Comparison of ENCODE assay signal across 24 cellular contexts in the genomic region with DNA sequence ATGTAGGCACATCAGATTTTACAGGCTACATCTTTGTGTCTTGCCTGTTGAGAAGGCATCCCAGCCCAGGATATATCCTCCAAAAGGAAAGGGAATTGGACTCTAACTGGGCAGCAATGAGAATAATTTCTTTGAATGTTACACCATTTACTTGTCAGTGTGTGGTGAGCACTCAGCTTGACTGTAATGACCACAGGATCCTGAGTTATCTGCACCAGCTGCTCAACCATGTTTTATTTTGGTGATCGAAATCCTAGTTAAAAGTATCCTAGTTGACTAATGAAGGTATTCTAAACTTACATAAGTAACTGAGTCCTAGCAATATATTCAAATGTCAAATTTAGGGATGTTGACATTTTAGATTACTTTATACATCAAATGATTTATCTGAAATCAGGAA.
A peak's percentile ranks its signal among the peaks of the same experiment; 100 is the strongest.
DNase-seq lines count a peak whose midpoint lies in the region; FAIRE-seq and TF ChIP-seq lines count a peak whose summit lies in the region.
"Had no signal": no experiment of that assay in that cellular context is flagged by ENCODE, and none has a peak within 500 bp of the region (broad histone marks: within the 10 kb centered on the region; RNA-seq: fewer than 3 reads in every experiment).

No MANE protein-coding gene starts in this region.

- H3K9me3 ChIP-seq in neural progenitor cell (ENCODE audit: low read depth) (no peaks in the 10 kb centered on the region), tibial artery (no peaks in the 10 kb centered on the region)
- no peaks in the 10 kb centered on the region for H3K9me3 ChIP-seq in effector memory CD4-positive, alpha-beta T cell (ENCODE audit: control insufficient read depth, low read length)
- H3K9me3 ChIP-seq: BE2C, HAP-1 had no signal

- peaks cover 1% of the 10 kb centered on the region for H3K9me3 Mint-ChIP-seq in neural progenitor cell
- H3K9me3 Mint-ChIP-seq: CD4-positive, alpha-beta T cell; HFFc6 had no signal

- intact Hi-C loops in tibial artery (cut with DNase I; ENCODE audit: low total_unique reads) = no loop called here

- H3K36me3 ChIP-seq in neural progenitor cell (no peaks in the 10 kb centered on the region), tibial artery (no peaks in the 10 kb centered on the region)
- no peaks in the 10 kb centered on the region for H3K36me3 ChIP-seq in effector memory CD4-positive, alpha-beta T cell (ENCODE audit: control insufficient read depth, insufficient read depth, low read length)
- H3K36me3 ChIP-seq: BE2C; BLaER1 treated with 17β-estradiol and CSF1 and Interleukin-3, amounts not matched to agents 10 nM and 100 nM; HAP-1 had no signal

- no peak overlapping the region for H3K4me3 ChIP-seq in neural progenitor cell
- no peak overlapping the region for H3K4me3 ChIP-seq in effector memory CD4-positive, alpha-beta T cell (ENCODE audit: insufficient read depth, low read depth, low read length, poor library complexity, severe bottlenecking)
- H3K4me3 ChIP-seq in tibial artery = no peak overlapping the region
- H3K4me3 ChIP-seq: A549; BLaER1 treated with 17β-estradiol and CSF1 and Interleukin-3, amounts not matched to agents 10 nM and 100 nM; HAP-1 had no signal

- peaks cover 15% of the 10 kb centered on the region for H3K4me1 ChIP-seq in neural progenitor cell
- H3K4me1 ChIP-seq in effector memory CD4-positive, alpha-beta T cell (ENCODE audit: control insufficient read depth, insufficient read depth, low read length, poor library complexity, severe bottlenecking) = no peaks in the 10 kb centered on the region
- H3K4me1 ChIP-seq in tibial artery = no peaks in the 10 kb centered on the region
- H3K4me1 ChIP-seq: A549, BE2C, HAP-1 had no signal

- H3F3A ChIP-seq in neural progenitor cell (ENCODE audit: low read depth) = no peaks in the 10 kb centered on the region

- H3K4me1 Mint-ChIP-seq in neural progenitor cell = no peaks in the 10 kb centered on the region
- H3K4me1 Mint-ChIP-seq: CD14-positive monocyte; CD8-positive, alpha-beta memory T cell had no signal

- H3K4me3 Mint-ChIP-seq in neural progenitor cell = no peak overlapping the region
- H3K4me3 Mint-ChIP-seq: CD14-positive monocyte; CD4-positive, alpha-beta T cell; CD8-positive, alpha-beta memory T cell; HFFc6 had no signal

- H3K27me3 ChIP-seq in neural progenitor cell = no peaks in the 10 kb centered on the region
- no peaks in the 10 kb centered on the region for H3K27me3 ChIP-seq in effector memory CD4-positive, alpha-beta T cell (replicated peaks; ENCODE audit: control insufficient read depth, insufficient read depth, low read length, poor library complexity, severe bottlenecking)
- H3K27me3 ChIP-seq in tibial artery = no peaks in the 10 kb centered on the region
- H3K27me3 ChIP-seq: BE2C; BLaER1 treated with 17β-estradiol and CSF1 and Interleukin-3, amounts not matched to agents 10 nM and 100 nM had no signal

- H3K4me2 ChIP-seq in neural progenitor cell = no peak overlapping the region
- H3K4me2 ChIP-seq: A549; BLaER1 treated with 17β-estradiol and CSF1 and Interleukin-3, amounts not matched to agents 10 nM and 100 nM had no signal

- FAIRE-seq in RCC 7860 (lab: Jason Lieb, UNC) = no peak
- FAIRE-seq: A549, GM12891, GM18507, H54 had no signal

- TF ChIP-seq CTCF in neural progenitor cell (IDR thresholded peaks at IDR 0.05) (no peak), tibial artery (IDR thresholded peaks at IDR 0.05) (no peak)

- no peak overlapping the region for H3K27ac Mint-ChIP-seq in neural progenitor cell
- H3K27ac Mint-ChIP-seq: CD14-positive monocyte; CD4-positive, alpha-beta T cell; CD8-positive, alpha-beta memory T cell; HFFc6 had no signal

- H3K9ac ChIP-seq in neural progenitor cell = no peak overlapping the region
- H3K9ac ChIP-seq: BLaER1 treated with 17β-estradiol and CSF1 and Interleukin-3, amounts not matched to agents 10 nM and 100 nM had no signal

- H3K27ac ChIP-seq in neural progenitor cell = no peak overlapping the region
- no peak overlapping the region for H3K27ac ChIP-seq in effector memory CD4-positive, alpha-beta T cell (ENCODE audit: insufficient read depth, low read length, poor library complexity, severe bottlenecking)
- no peak overlapping the region for H3K27ac ChIP-seq in tibial artery
- H3K27ac ChIP-seq: A549; BLaER1 treated with 17β-estradiol and CSF1 and Interleukin-3, amounts not matched to agents 10 nM and 100 nM had no signal

- H3K27me3 Mint-ChIP-seq in neural progenitor cell (ENCODE audit: insufficient read depth, low read depth) = peaks cover under 1% of the 10 kb centered on the region

- H3K36me3 Mint-ChIP-seq in neural progenitor cell = no peaks in the 10 kb centered on the region
- H3K36me3 Mint-ChIP-seq: CD14-positive monocyte; CD8-positive, alpha-beta memory T cell had no signal

- DNase-seq in LHCN-M2 (ENCODE audit: low read depth) (peak; percentile 7), myocyte (ENCODE audit: low read depth) (peak; percentile 72), neural progenitor cell (ENCODE audit: low spot score) (no peak), RCC 7860 (ENCODE audit: low spot score) (no peak), tibial artery (no peak)
- no peak for DNase-seq in effector memory CD4-positive, alpha-beta T cell
- DNase-seq: 8988T; ACHN; AML-193; BE2C; CD4-positive, alpha-beta T cell; CD8-positive, alpha-beta memory T cell; DMS53; DMS79 treated with DMSO at 0.1 percent for 48 hours; GF-D8; GOT3; HFFc6 had no signal

- peak overlapping the region; percentile 52 for H2AFZ ChIP-seq in neural progenitor cell (replicated peaks)

- no peaks in the 10 kb centered on the region for H3K79me2 ChIP-seq in neural progenitor cell (ENCODE audit: low read depth)

- no peaks in the 10 kb centered on the region for H4K20me1 ChIP-seq in neural progenitor cell (ENCODE audit: low read depth)
- H4K20me1 ChIP-seq: BLaER1 treated with 17β-estradiol and CSF1 and Interleukin-3, amounts not matched to agents 10 nM and 100 nM had no signal

Comparison
In these comparisons a context has a peak if more than half of its experiments do, and no peak if none do; other contexts are left out.
1. DNase-seq: peak in LHCN-M2 (single experiment) and myocyte (single experiment); none in neural progenitor cell (single experiment), effector memory CD4-positive, alpha-beta T cell (0 of 3), RCC 7860 (single experiment) and tibial artery (0 of 2).